Comparison of ENCODE assay signal across 10 cellular contexts in genomic region chr9:98168952-98169488, GRCh38. TPM values are rescaled to one million over a fixed set of nuclear protein-coding genes. Genes with fewer than 3 reads are reported as not detected.
A peak's percentile ranks its signal among the peaks of the same experiment; 100 is the strongest.
DNase-seq lines count a peak whose midpoint lies in the region; ATAC-seq, FAIRE-seq and TF ChIP-seq lines count a peak whose summit lies in the region.
"Had no signal": no experiment of that assay in that cellular context is flagged by ENCODE, and none has a peak within 500 bp of the region (broad histone marks: within the 10 kb centered on the region; RNA-seq: fewer than 3 reads in every experiment).

No MANE protein-coding gene starts in this region.

- no peaks in the 10 kb centered on the region for H3K27me3 Mint-ChIP-seq in activated naive CD8-positive, alpha-beta T cell treated with anti-CD3 and anti-CD28 coated beads, Interleukin-2, amount 10 ng/mL, durations not matched to agents 7 days and 5 days
- no peaks in the 10 kb centered on the region for H3K27me3 Mint-ChIP-seq in activated naive CD8-positive, alpha-beta T cell treated with anti-CD3 and anti-CD28 coated beads for 36 hours
- H3K27me3 Mint-ChIP-seq in naive thymus-derived CD8-positive, alpha-beta T cell = no peaks in the 10 kb centered on the region

- CTCF ChIA-PET in PC-9 (lab: Charles Lee) (no interaction called here), mammary epithelial cell (lab: Charles Lee; ENCODE audit: low non-redundant PET) (no interaction called here)

- H3F3A ChIP-seq in PC-9 (ENCODE audit: insufficient read depth, low read depth) = peaks cover 20% of the 10 kb centered on the region

- peak overlapping the region; percentile 72 for H3K27ac Mint-ChIP-seq in activated naive CD8-positive, alpha-beta T cell treated with anti-CD3 and anti-CD28 coated beads, Interleukin-2, amount 10 ng/mL, durations not matched to agents 7 days and 5 days
- no peak overlapping the region for H3K27ac Mint-ChIP-seq in activated naive CD8-positive, alpha-beta T cell treated with anti-CD3 and anti-CD28 coated beads for 36 hours
- H3K27ac Mint-ChIP-seq in naive thymus-derived CD8-positive, alpha-beta T cell = peak overlapping the region in 9 of 10 donors; percentile 24 to 96 (median 81)

- H3K4me1 ChIP-seq in PC-9 (replicated peaks; ENCODE audit: insufficient read depth) = peaks cover 35% of the 10 kb centered on the region
- H3K4me1 ChIP-seq in mammary epithelial cell (ENCODE audit: insufficient read depth, low read length) = peaks cover 23% of the 10 kb centered on the region
- H3K4me1 ChIP-seq: adrenal gland had no signal

- peaks cover 24% of the 10 kb centered on the region for H3K4me1 Mint-ChIP-seq in activated naive CD8-positive, alpha-beta T cell treated with anti-CD3 and anti-CD28 coated beads, Interleukin-2, amount 10 ng/mL, durations not matched to agents 7 days and 5 days
- peaks cover 30% of the 10 kb centered on the region for H3K4me1 Mint-ChIP-seq in activated naive CD8-positive, alpha-beta T cell treated with anti-CD3 and anti-CD28 coated beads for 36 hours
- peaks cover 37 to 83% (median 69%) of the 10 kb centered on the region in 4 donors for H3K4me1 Mint-ChIP-seq in naive thymus-derived CD8-positive, alpha-beta T cell

- H3K4me3 ChIP-seq in PC-9 (no peak overlapping the region), mammary epithelial cell (replicated peaks in 1 of 3; ENCODE audit: insufficient read depth in 1 of 3, low read depth in 2 of 3, low read length in 3 of 3) (no peak overlapping the region)
- H3K4me3 ChIP-seq: adrenal gland had no signal

- H3K4me3 Mint-ChIP-seq in activated naive CD8-positive, alpha-beta T cell treated with anti-CD3 and anti-CD28 coated beads, Interleukin-2, amount 10 ng/mL, durations not matched to agents 7 days and 5 days = peak overlapping the region; percentile 22
- H3K4me3 Mint-ChIP-seq in activated naive CD8-positive, alpha-beta T cell treated with anti-CD3 and anti-CD28 coated beads for 36 hours = no peak overlapping the region
- peak overlapping the region in 2 of 10 donors; percentile 8 to 37 for H3K4me3 Mint-ChIP-seq in naive thymus-derived CD8-positive, alpha-beta T cell

- H3K36me3 ChIP-seq in PC-9 (ENCODE audit: low read depth) = no peaks in the 10 kb centered on the region
- no peaks in the 10 kb centered on the region for H3K36me3 ChIP-seq in mammary epithelial cell (ENCODE audit: insufficient read depth, low read length)
- H3K36me3 ChIP-seq: adrenal gland had no signal

- no peak for DNase-seq in activated naive CD8-positive, alpha-beta T cell treated with anti-CD3 and anti-CD28 coated beads, Interleukin-2, amount 10 ng/mL, durations not matched to agents 7 days and 5 days
- DNase-seq in activated naive CD8-positive, alpha-beta T cell treated with anti-CD3 and anti-CD28 coated beads for 36 hours = no peak
- DNase-seq in PC-9 (peak; percentile 50 to 59), mammary epithelial cell (peak; percentile 70), RCC 7860 (ENCODE audit: low spot score) (no peak), NCI-H1105 treated with DMSO at 0.1 percent for 48 hours (lab: John Stamatoyannopoulos, UW) (no peak)
- peak in 1 of 10 donors; percentile 20 for DNase-seq in naive thymus-derived CD8-positive, alpha-beta T cell

- ATAC-seq in activated naive CD8-positive, alpha-beta T cell treated with anti-CD3 and anti-CD28 coated beads, Interleukin-2, amount 10 ng/mL, durations not matched to agents 7 days and 5 days (ENCODE audit: low read depth) = peak; percentile 63
- peak; percentile 97 for ATAC-seq in HG02938 (IDR thresholded peaks at IDR 0.05; ENCODE audit: unreplicated experiment)
- ATAC-seq in naive thymus-derived CD8-positive, alpha-beta T cell = no peak

- no peak for FAIRE-seq in RCC 7860 (lab: Jason Lieb, UNC)

- H3K79me2 ChIP-seq in PC-9 (ENCODE audit: low read depth) = no peaks in the 10 kb centered on the region
- peaks cover 18% of the 10 kb centered on the region for H3K79me2 ChIP-seq in mammary epithelial cell (ENCODE audit: insufficient read depth, low read length)

- in situ Hi-C loops in mammary epithelial cell (cut with MboI; ENCODE audit: low sequenced_read_pairs in 2 of 2) = loop anchor here in 1 of 2 donors (25.0 kb wide), 1 partner anchor 93 kb away; the partner anchor contains the start of gene TBC1D2

- POLR2A ChIA-PET in activated naive CD8-positive, alpha-beta T cell treated with anti-CD3 and anti-CD28 coated beads, Interleukin-2, amount 10 ng/mL, durations not matched to agents 7 days and 5 days (lab: Charles Lee) = no interaction called here
- POLR2A ChIA-PET in PC-9 (lab: Charles Lee; ENCODE audit: unreplicated experiment) = no interaction called here
- POLR2A ChIA-PET in naive thymus-derived CD8-positive, alpha-beta T cell (lab: Charles Lee) = no interaction called here

- BruUV-seq in PC-9 (replicated peaks; lab: Mats Ljungman, UMichigan) = no TSS peak
- BruUV-seq in mammary epithelial cell (replicated peaks; lab: Mats Ljungman, UMichigan) = no TSS peak

- H3K36me3 Mint-ChIP-seq in activated naive CD8-positive, alpha-beta T cell treated with anti-CD3 and anti-CD28 coated beads, Interleukin-2, amount 10 ng/mL, durations not matched to agents 7 days and 5 days = peaks cover 4% of the 10 kb centered on the region
- H3K36me3 Mint-ChIP-seq in activated naive CD8-positive, alpha-beta T cell treated with anti-CD3 and anti-CD28 coated beads for 36 hours = no peaks in the 10 kb centered on the region
- H3K36me3 Mint-ChIP-seq in naive thymus-derived CD8-positive, alpha-beta T cell = peaks cover 0 to 6% (median 4%) of the 10 kb centered on the region in 3 donors

- H3K27me3 ChIP-seq in PC-9 (ENCODE audit: insufficient read depth, low read depth) (no peaks in the 10 kb centered on the region), mammary epithelial cell (ENCODE audit: insufficient read depth, low read length) (no peaks in the 10 kb centered on the region)
- H3K27me3 ChIP-seq: adrenal gland had no signal

- no peaks in the 10 kb centered on the region for H3K9me3 Mint-ChIP-seq in activated naive CD8-positive, alpha-beta T cell treated with anti-CD3 and anti-CD28 coated beads, Interleukin-2, amount 10 ng/mL, durations not matched to agents 7 days and 5 days
- no peaks in the 10 kb centered on the region for H3K9me3 Mint-ChIP-seq in activated naive CD8-positive, alpha-beta T cell treated with anti-CD3 and anti-CD28 coated beads for 36 hours
- H3K9me3 Mint-ChIP-seq in naive thymus-derived CD8-positive, alpha-beta T cell = no peaks in the 10 kb centered on the region

- peak overlapping the region; percentile 20; the same call in 1 of the 2 replicates for H3K27ac ChIP-seq in PC-9
- H3K27ac ChIP-seq in mammary epithelial cell (ENCODE audit: insufficient read depth, low read depth, low read length) = no peak overlapping the region

- H3K4me2 ChIP-seq in PC-9 (peak overlapping the region; percentile 56), mammary epithelial cell (ENCODE audit: insufficient read depth, low read depth, low read length) (peak overlapping the region; percentile 24)

- H3K9me3 ChIP-seq in PC-9 (ENCODE audit: insufficient read depth, low read depth) = no peaks in the 10 kb centered on the region
- no peaks in the 10 kb centered on the region for H3K9me3 ChIP-seq in mammary epithelial cell (replicated peaks; ENCODE audit: insufficient read depth, low read length)
- H3K9me3 ChIP-seq: adrenal gland, Caco-2 had no signal

- dilution Hi-C loops in mammary epithelial cell (cut with HindIII; ENCODE audit: low sequenced_read_pairs) = loop anchor here (5.0 kb wide), 2 partner anchors 92 to 93 kb away; no protein-coding TSS in a partner anchor

- 100% methylated on average over 2 of the region's 14 CpGs for WGBS in mammary epithelial cell (ENCODE audit: low coverage, missing lambda C conversion rate)

- no peak overlapping the region for H3K9ac ChIP-seq in mammary epithelial cell (ENCODE audit: insufficient read depth, low read length)

- H4K20me1 ChIP-seq in PC-9 (ENCODE audit: insufficient read depth) (no peaks in the 10 kb centered on the region), mammary epithelial cell (ENCODE audit: insufficient read depth, low read length) (no peaks in the 10 kb centered on the region)

- intact Hi-C loops in PC-9 (cut with micrococcal nuclease; ENCODE audit: unreplicated experiment) = loop anchor here (2.0 kb wide), 2 partner anchors 14 to 50 kb away; partner anchors contain the start of gene TRIM14
- intact Hi-C loops in mammary epithelial cell (cut with micrococcal nuclease) = no loop called here

- TF ChIP-seq CTCF in PC-9 (conservative IDR thresholded peaks at IDR 0.05) (no peak), mammary epithelial cell (conservative IDR thresholded peaks at IDR 0.05 in 1 of 2, IDR thresholded peaks at IDR 0.05 in 1 of 2; ENCODE audit: extremely low read depth in 1 of 2, insufficient read depth in 1 of 2, low read depth in 1 of 2, low read length in 2 of 2) (no peak)

- H2AFZ ChIP-seq in PC-9 (no peak overlapping the region), mammary epithelial cell (ENCODE audit: low read depth, low read length) (peak overlapping the region; percentile 53)

- no peaks in the 10 kb centered on the region for H3K9me2 ChIP-seq in PC-9 (ENCODE audit: insufficient read depth)

RNA-seq across cellular contexts. Expression of gene CORO2A, which starts 23.4 kb away (rescaled TPM):
- 10 to 100 TPM; 11.7 to 12.0 TPM for total RNA-seq in activated naive CD8-positive, alpha-beta T cell treated with anti-CD3 and anti-CD28 coated beads, Interleukin-2, amount 10 ng/mL, durations not matched to agents 7 days and 5 days
- total RNA-seq in activated naive CD8-positive, alpha-beta T cell treated with anti-CD3 and anti-CD28 coated beads for 36 hours = 1 to 10 TPM; 8.2 TPM
- 19.5 and 19.8 TPM in 2 replicates for total RNA-seq in PC-9 (2021)
- total RNA-seq in mammary epithelial cell = 10 to 100 TPM in 1 of 2 donors, 1 to 10 TPM in 1; 9.7 to 19.7 TPM
- polyA plus RNA-seq in mammary epithelial cell = 17.4 TPM
- 18.8 TPM for polyA minus RNA-seq in mammary epithelial cell
- total RNA-seq in naive thymus-derived CD8-positive, alpha-beta T cell = 10 to 100 TPM in 1 of 2 experiments, 1 to 10 TPM in 1; 10.0 to 10.8 TPM
- polyA plus RNA-seq in naive thymus-derived CD8-positive, alpha-beta T cell = 10 to 100 TPM in 1 of 3 donors, 1 to 10 TPM in 2; 5.2 to 11.7 (median 9.5) TPM

RNA-seq across cellular contexts. Expression of gene TRIM14, which starts 50.0 kb away (rescaled TPM):
- 100 to 1,000 TPM in 1 of 2 experiments, 10 to 100 TPM in 1; 99.0 to 108 TPM for total RNA-seq in activated naive CD8-positive, alpha-beta T cell treated with anti-CD3 and anti-CD28 coated beads, Interleukin-2, amount 10 ng/mL, durations not matched to agents 7 days and 5 days
- total RNA-seq in activated naive CD8-positive, alpha-beta T cell treated with anti-CD3 and anti-CD28 coated beads for 36 hours = 10 to 100 TPM; 45.2 to 47.4 TPM
- 18.1 and 20.2 TPM in 2 replicates for total RNA-seq in PC-9 (2021)
- 10 to 100 TPM; 11.3 to 17.6 TPM for total RNA-seq in mammary epithelial cell
- polyA plus RNA-seq in mammary epithelial cell = 14.6 TPM
- polyA minus RNA-seq in mammary epithelial cell = 38.8 TPM
- 10 to 100 TPM; 76.9 to 78.1 TPM for total RNA-seq in naive thymus-derived CD8-positive, alpha-beta T cell
- 10 to 100 TPM; 48.7 to 84.0 (median 68.4) TPM for polyA plus RNA-seq in naive thymus-derived CD8-positive, alpha-beta T cell

Comparison
In these comparisons a context has a peak if more than half of its experiments do, and no peak if none do; other contexts are left out.
1. ATAC-seq: peak in activated naive CD8-positive, alpha-beta T cell treated with anti-CD3 and anti-CD28 coated beads, Interleukin-2, amount 10 ng/mL, durations not matched to agents 7 days and 5 days (single experiment) and HG02938 (single experiment); none in naive thymus-derived CD8-positive, alpha-beta T cell (0 of 2).
2. DNase-seq: peak in PC-9 (2 of 2) and mammary epithelial cell (single experiment); none in activated naive CD8-positive, alpha-beta T cell treated with anti-CD3 and anti-CD28 coated beads, Interleukin-2, amount 10 ng/mL, durations not matched to agents 7 days and 5 days (single experiment), activated naive CD8-positive, alpha-beta T cell treated with anti-CD3 and anti-CD28 coated beads for 36 hours (single experiment), RCC 7860 (single experiment) and NCI-H1105 treated with DMSO at 0.1 percent for 48 hours (single experiment).